Comparison of ENCODE assay signal across 1 cellular context in genomic region chr10:45673074-45673628, GRCh38.
TF ChIP-seq lines count a peak whose summit lies in the region.

No MANE protein-coding gene starts in this region.

TF ChIP-seq in HepG2, 621 proteins besides CTCF, POLR2A, EP300 and RAD21 (continued from another document):
- 0 out of 2 replicates have a peak, but pooled peaks have one; percentile 3 for TF ChIP-seq ZSCAN5A (CRISPR knock-in tag; IDR thresholded peaks at IDR 0.05; ENCODE audit: borderline replicate concordance)
- TF ChIP-seq ZNF205 (CRISPR knock-in tag; IDR thresholded peaks at IDR 0.05), result no peak
- 0 out of 2 replicates have a peak, but pooled peaks have one; percentile 16 for TF ChIP-seq ESRRA (CRISPR knock-in tag; IDR thresholded peaks at IDR 0.05; ENCODE audit: low read depth)
- peak; percentile 99 for TF ChIP-seq ZNF629 (CRISPR knock-in tag; conservative IDR thresholded peaks at IDR 0.05)
- no peak for TF ChIP-seq THYN1 (CRISPR knock-in tag; IDR thresholded peaks at IDR 0.05; ENCODE audit: borderline replicate concordance, low read depth)
- TF ChIP-seq ZNF879 (CRISPR knock-in tag; IDR thresholded peaks at IDR 0.05), result no peak
- TF ChIP-seq NFATC3 (CRISPR knock-in tag; IDR thresholded peaks at IDR 0.05), result 0 out of 2 replicates have a peak, but pooled peaks have one; percentile 93
- TF ChIP-seq ZNF335 (CRISPR knock-in tag; IDR thresholded peaks at IDR 0.05), result peak; percentile 98
- TF ChIP-seq FOXJ3 (CRISPR knock-in tag; IDR thresholded peaks at IDR 0.05; ENCODE audit: borderline replicate concordance), result no peak
- TF ChIP-seq ZFX (CRISPR knock-in tag; IDR thresholded peaks at IDR 0.05; ENCODE audit: low read depth), result no peak
- 0 out of 2 replicates have a peak, but pooled peaks have one; percentile 6 for TF ChIP-seq MED13 (CRISPR knock-in tag; IDR thresholded peaks at IDR 0.05)
- peak; percentile 5; the same call in 1 of the 2 replicates for TF ChIP-seq HOXD1 (CRISPR knock-in tag; IDR thresholded peaks at IDR 0.05)
- peak; percentile 91 for TF ChIP-seq CHD4 (IDR thresholded peaks at IDR 0.05; ENCODE audit: borderline replicate concordance, low read length)
- 0 out of 2 replicates have a peak, but pooled peaks have one; percentile 67 for TF ChIP-seq ZNF317 (CRISPR knock-in tag; IDR thresholded peaks at IDR 0.05)
- no peak for TF ChIP-seq RAD51 (IDR thresholded peaks at IDR 0.05; ENCODE audit: borderline replicate concordance)
- no peak for TF ChIP-seq SOX6 (IDR thresholded peaks at IDR 0.05)
- peak; percentile 43; the same call in 1 of the 2 replicates for TF ChIP-seq SOX6 (CRISPR knock-in tag; IDR thresholded peaks at IDR 0.05)
- TF ChIP-seq ZFP41 (CRISPR knock-in tag; IDR thresholded peaks at IDR 0.05; ENCODE audit: borderline replicate concordance), result no peak
- no peak for TF ChIP-seq SRSF4 (IDR thresholded peaks at IDR 0.05; ENCODE audit: low read depth, low read length, poor library complexity, severe bottlenecking)
- TF ChIP-seq EHMT2 (IDR thresholded peaks at IDR 0.05; ENCODE audit: borderline replicate concordance, low read depth, low read length), result peak; percentile 47; the same call in 1 of the 2 replicates
- no peak for TF ChIP-seq ZBED4 (CRISPR knock-in tag; IDR thresholded peaks at IDR 0.05; ENCODE audit: borderline replicate concordance)
- 0 out of 2 replicates have a peak, but pooled peaks have one; percentile 26 for TF ChIP-seq RCOR2 (CRISPR knock-in tag; IDR thresholded peaks at IDR 0.05)
- TF ChIP-seq KDM5B (CRISPR knock-in tag; IDR thresholded peaks at IDR 0.05; ENCODE audit: borderline replicate concordance), result peak; percentile 29; the same call in 1 of the 2 replicates
- 0 out of 2 replicates have a peak, but pooled peaks have one; percentile 17 for TF ChIP-seq KAT8 (CRISPR knock-in tag; IDR thresholded peaks at IDR 0.05)
- no peak for TF ChIP-seq ZNF263 (CRISPR knock-in tag; IDR thresholded peaks at IDR 0.05)
TF ChIP-seq in HepG2: peak in this region for 49.
